25 cellular contexts compared by ENCODE assay signal in the genomic region with DNA sequence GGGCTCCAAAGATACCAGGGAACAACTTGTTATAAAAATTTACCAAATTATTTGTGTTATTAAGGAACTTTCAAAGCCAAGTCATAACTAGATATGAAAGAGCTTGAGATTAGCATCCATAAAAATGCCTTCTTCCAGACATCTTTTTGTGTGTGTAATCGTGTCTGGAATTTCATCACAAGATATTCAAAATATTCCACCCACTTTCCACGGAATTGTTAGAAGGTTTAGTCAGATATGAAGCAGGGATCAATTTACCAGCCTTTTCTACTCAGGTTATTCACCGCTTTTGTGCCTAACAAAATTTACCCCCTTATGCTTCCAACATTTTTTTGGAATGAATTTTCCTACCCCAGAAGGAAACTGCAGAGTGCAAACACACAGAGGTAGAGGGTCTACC.
"Had no signal": no experiment of that assay in that cellular context is flagged by ENCODE, and none has a peak within 500 bp of the region (broad histone marks: within the 10 kb centered on the region; RNA-seq: fewer than 3 reads in every experiment).

No MANE protein-coding gene starts in this region.

- H3K4me1 ChIP-seq: body of pancreas, colonic mucosa, esophagus squamous epithelium, left lung, spleen, testis, transverse colon, vagina had no signal

- H3K9me3 ChIP-seq: body of pancreas, colonic mucosa, esophagus squamous epithelium, left lung, mucosa of descending colon, ovary, sigmoid colon, testis, transverse colon, vagina had no signal

- H3K27ac ChIP-seq: body of pancreas, colonic mucosa, epithelial cell of prostate, esophagus squamous epithelium, left lung, ovary, sigmoid colon, spleen, transverse colon, vagina had no signal

- ATAC-seq: activated CD8-positive, alpha-beta memory T cell treated with anti-CD3 and anti-CD28 coated beads, Interleukin-2, amount 10 ng/mL, durations not matched to agents 7 days and 5 days; activated CD8-positive, alpha-beta T cell treated with anti-CD3 and anti-CD28 coated beads for 36 hours; activated naive CD8-positive, alpha-beta T cell treated with anti-CD3 and anti-CD28 coated beads, Interleukin-2, amount 50 U/mL, for 24 hours; body of pancreas; left lung; mucosa of descending colon; stimulated activated naive CD8-positive, alpha-beta T cell treated with anti-CD3 and anti-CD28 coated beads, Interleukin-15, Interleukin-2, amounts not matched to agents 100 U/mL and 50 U/mL, for 24 hours had no signal

- H3K27me3 ChIP-seq: body of pancreas, colonic mucosa, esophagus squamous epithelium, left lung, ovary, sigmoid colon, spleen, testis, transverse colon, vagina had no signal

- DNase-seq: activated B cell treated with CpG ODN at 0.5 μM for 24 hours; activated CD4-positive, alpha-beta T cell treated with anti-CD3 and anti-CD28 coated beads, Interleukin-2, amount 50 U/mL, for 1 hour; activated CD8-positive, alpha-beta memory T cell treated with anti-CD3 and anti-CD28 coated beads, Interleukin-2, amount 10 ng/mL, durations not matched to agents 7 days and 5 days; activated CD8-positive, alpha-beta T cell treated with anti-CD3 and anti-CD28 coated beads for 36 hours; activated naive CD8-positive, alpha-beta T cell treated with anti-CD3 and anti-CD28 coated beads, Interleukin-2, amount 50 U/mL, for 24 hours; activated T-cell treated with anti-CD3 and anti-CD28 coated beads, Interleukin-2, amount 50 U/mL, for 48 hours; body of pancreas; colonic mucosa; effector CD8-positive, alpha-beta T cell; esophagus squamous epithelium; kidney glomerular epithelial cell; left lung; mucosa of descending colon; naive B cell; ovary; retina; sigmoid colon; spleen; stimulated activated naive CD8-positive, alpha-beta T cell treated with anti-CD3 and anti-CD28 coated beads, Interleukin-15, Interleukin-2, amounts not matched to agents 100 U/mL and 50 U/mL, for 24 hours; T-helper 1 cell; testis; transverse colon had no signal

- H3K4me3 ChIP-seq: body of pancreas, colonic mucosa, esophagus squamous epithelium, left lung, lung, mucosa of descending colon, ovary, sigmoid colon, spleen, testis, transverse colon, vagina had no signal

- H3K36me3 ChIP-seq: colonic mucosa, esophagus squamous epithelium, left lung, ovary, sigmoid colon, spleen, transverse colon, vagina had no signal
